1 cellular context compared by ENCODE assay signal in genomic region chr22:19853879-19854777, GRCh38.
TF ChIP-seq lines count a peak whose summit lies in the region.

No MANE protein-coding gene starts in this region.

TF ChIP-seq in HepG2, 621 proteins besides CTCF, POLR2A, EP300 and RAD21 (continued from another document):
- TF ChIP-seq AKNA (CRISPR knock-in tag; IDR thresholded peaks at IDR 0.05; ENCODE audit: borderline replicate concordance) (no peak), CENPT (CRISPR knock-in tag; IDR thresholded peaks at IDR 0.05; ENCODE audit: low read depth) (no peak), BRD4 (CRISPR knock-in tag; IDR thresholded peaks at IDR 0.05) (no peak), SPEN (CRISPR knock-in tag; IDR thresholded peaks at IDR 0.05; ENCODE audit: low read depth) (no peak), HMGXB4 (CRISPR knock-in tag; IDR thresholded peaks at IDR 0.05; ENCODE audit: borderline replicate concordance in 1 of 2, low read depth in 1 of 2) (no peak), ZKSCAN5 (CRISPR knock-in tag; IDR thresholded peaks at IDR 0.05) (no peak), CERS6 (CRISPR knock-in tag; IDR thresholded peaks at IDR 0.05) (no peak), SMAD3 (CRISPR knock-in tag; IDR thresholded peaks at IDR 0.05) (no peak; the same call in 1 of the 2 replicates), NPAS2 (CRISPR knock-in tag; IDR thresholded peaks at IDR 0.05; ENCODE audit: borderline replicate concordance) (no peak), ZNF644 (CRISPR knock-in tag; IDR thresholded peaks at IDR 0.05; ENCODE audit: low read depth) (no peak), RARG (CRISPR knock-in tag; IDR thresholded peaks at IDR 0.05; ENCODE audit: low read depth) (0 out of 2 replicates have a peak, but pooled peaks have one; percentile 39), ZNF275 (CRISPR knock-in tag; IDR thresholded peaks at IDR 0.05; ENCODE audit: borderline replicate concordance) (no peak; the same call in 1 of the 2 replicates), ZNF512 (CRISPR knock-in tag; IDR thresholded peaks at IDR 0.05) (no peak), ZNF451 (CRISPR knock-in tag; IDR thresholded peaks at IDR 0.05) (no peak), HMG20B (CRISPR knock-in tag; conservative IDR thresholded peaks at IDR 0.05) (no peak), HOXD1 (CRISPR knock-in tag; IDR thresholded peaks at IDR 0.05) (no peak), ZBED4 (CRISPR knock-in tag; IDR thresholded peaks at IDR 0.05; ENCODE audit: borderline replicate concordance) (no peak), TFE3 (CRISPR knock-in tag; IDR thresholded peaks at IDR 0.05) (peak; percentile 2; the same call in 1 of the 2 replicates), ZBTB26 (CRISPR knock-in tag; IDR thresholded peaks at IDR 0.05; ENCODE audit: borderline replicate concordance) (no peak), TOE1 (CRISPR knock-in tag; IDR thresholded peaks at IDR 0.05) (no peak), MAZ (IDR thresholded peaks at IDR 0.05; ENCODE audit: borderline replicate concordance, low read depth, low read length) (no peak), MAZ (CRISPR knock-in tag; IDR thresholded peaks at IDR 0.05; ENCODE audit: low read depth) (no peak), TEAD3 (CRISPR knock-in tag; optimal IDR thresholded peaks at IDR 0.05; ENCODE audit: borderline replicate concordance) (no peak), RBAK (CRISPR knock-in tag; IDR thresholded peaks at IDR 0.05) (no peak), TRAFD1 (CRISPR knock-in tag; IDR thresholded peaks at IDR 0.05; ENCODE audit: borderline replicate concordance) (no peak)
